30 cellular contexts compared by ENCODE assay signal in genomic region chr2:52886556-52886955, GRCh38.
"Had no signal": no experiment of that assay in that cellular context is flagged by ENCODE, and none has a peak within 500 bp of the region (broad histone marks: within the 10 kb centered on the region; RNA-seq: fewer than 3 reads in every experiment).

No MANE protein-coding gene starts in this region.

- ATAC-seq: activated CD8-positive, alpha-beta T cell treated with anti-CD3 and anti-CD28 coated beads for 36 hours; activated naive CD4-positive, alpha-beta T cell treated with anti-CD3 and anti-CD28 coated beads, Interleukin-2, amount 50 U/mL, for 72 hours; activated T-cell treated with anti-CD3 and anti-CD28 coated beads, Interleukin-2, amount 50 U/mL, for 4 hours; activated T-cell treated with anti-CD3 and anti-CD28 coated beads, Interleukin-2, amount 50 U/mL, for 72 hours; activated T-helper 17 cell treated with anti-CD3 and anti-CD28 coated beads, Interleukin-2, amount 50 U/mL, for 72 hours; body of pancreas had no signal

- DNase-seq: activated B cell treated with CpG ODN at 0.5 μM for 24 hours; activated CD4-positive, alpha-beta memory T cell treated with anti-CD3 and anti-CD28 coated beads for 36 hours; activated CD4-positive, alpha-beta T cell treated with anti-CD3 and anti-CD28 coated beads for 4 hours; activated CD4-positive, alpha-beta T cell treated with anti-CD3 and anti-CD28 coated beads, Interleukin-2, amount 10 ng/mL, durations not matched to agents 24 days and 14 days; activated CD4-positive, alpha-beta T cell treated with anti-CD3 and anti-CD28 coated beads, Interleukin-2, amount 50 U/mL, for 1 hour; activated CD4-positive, alpha-beta T cell treated with anti-CD3 and anti-CD28 coated beads, Interleukin-2, amount 50 U/mL, for 4 hours; activated CD4-positive, CD25-positive, alpha-beta regulatory T cell treated with anti-CD3 and anti-CD28 coated beads, Interleukin-2, amount 50 U/mL, for 72 hours; activated CD8-positive, alpha-beta memory T cell treated with anti-CD3 and anti-CD28 coated beads, Interleukin-2, amount 50 U/mL, for 4 hours; activated CD8-positive, alpha-beta T cell treated with anti-CD3 and anti-CD28 coated beads for 36 hours; activated effector memory CD4-positive, alpha-beta T cell treated with anti-CD3 and anti-CD28 coated beads, Interleukin-2, amount 50 U/mL, for 16 hours; activated gamma-delta T cell treated with Interleukin-2 at 50 U/mL for 16 hours; activated naive CD4-positive, alpha-beta T cell; activated naive CD4-positive, alpha-beta T cell treated with anti-CD3 and anti-CD28 coated beads for 36 hours; activated naive CD4-positive, alpha-beta T cell treated with anti-CD3 and anti-CD28 coated beads, Interleukin-2, amount 50 U/mL, for 16 hours; activated naive CD8-positive, alpha-beta T cell treated with anti-CD3 and anti-CD28 coated beads for 36 hours; activated T-cell treated with anti-CD3 and anti-CD28 coated beads for 4 hours; activated T-cell treated with anti-CD3 and anti-CD28 coated beads, Interleukin-2, amount 50 U/mL, for 1 hour; activated T-cell treated with anti-CD3 and anti-CD28 coated beads, Interleukin-2, amount 50 U/mL, for 4 hours; activated T-cell treated with anti-CD3 and anti-CD28 coated beads, Interleukin-2, amount 50 U/mL, for 72 hours; adrenal gland; amniotic stem cell; aorta; body of pancreas; brain microvascular endothelial cell; central memory CD4-positive, alpha-beta T cell; T-helper 1 cell; T-helper 2 cell; T-helper 9 cell had no signal
